In the genomic region with DNA sequence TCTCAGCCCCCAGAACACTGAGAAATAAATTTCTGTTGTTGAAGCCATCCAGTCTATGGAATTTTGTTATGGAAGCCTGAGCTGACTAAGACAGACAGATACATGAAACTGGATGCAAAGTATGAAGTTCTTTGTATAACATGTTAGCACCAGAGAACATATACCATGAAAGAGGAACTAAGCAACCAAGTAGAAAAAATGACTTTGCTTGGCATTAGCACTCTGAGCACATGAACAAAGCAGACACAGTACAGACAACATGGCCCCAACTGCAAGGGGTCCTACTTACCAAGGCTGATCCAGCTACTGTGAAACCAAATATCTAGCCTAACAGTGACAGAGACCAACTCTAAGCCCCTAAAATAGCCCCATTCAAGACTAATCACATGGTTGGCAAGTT, we compare ENCODE assay signal across 24 cellular contexts. TPM values are rescaled to one million over a fixed set of nuclear protein-coding genes. Genes with fewer than 3 reads are reported as not detected.
DNase-seq lines count a peak whose midpoint lies in the region; ATAC-seq and TF ChIP-seq lines count a peak whose summit lies in the region.
"Had no signal": no experiment of that assay in that cellular context is flagged by ENCODE, and none has a peak within 500 bp of the region (broad histone marks: within the 10 kb centered on the region; RNA-seq: fewer than 3 reads in every experiment).

No MANE protein-coding gene starts in this region.

- H3K27me3 Mint-ChIP-seq in naive B cell = no peaks in the 10 kb centered on the region
- H3K27me3 Mint-ChIP-seq: activated CD8-positive, alpha-beta memory T cell treated with anti-CD3 and anti-CD28 coated beads, Interleukin-2, amount 10 ng/mL, durations not matched to agents 7 days and 5 days; IgD-negative memory B cell; T-helper 17 cell; type B pancreatic cell had no signal

- no peaks in the 10 kb centered on the region for H3K9me3 ChIP-seq in lower lobe of right lung

- H3K4me3 ChIP-seq in lower lobe of right lung = no peak overlapping the region
- H3K4me3 ChIP-seq: hepatocyte had no signal

- no peak for TF ChIP-seq CTCF in lower lobe of right lung (IDR thresholded peaks at IDR 0.05)

- H3K4me1 Mint-ChIP-seq in naive B cell = peaks cover 38 to 59% (median 47%) of the 10 kb centered on the region in 3 donors
- H3K4me1 Mint-ChIP-seq: activated CD8-positive, alpha-beta memory T cell treated with anti-CD3 and anti-CD28 coated beads, Interleukin-2, amount 10 ng/mL, durations not matched to agents 7 days and 5 days had no signal

- DNase-seq in naive B cell (no peak), lower lobe of right lung (no peak), SHP77 treated with DMSO at 0.1 percent for 48 hours (lab: John Stamatoyannopoulos, UW) (no peak), globus pallidus (ENCODE audit: low spot score) (no peak), NCI-H748 (lab: John Stamatoyannopoulos, UW; ENCODE audit: unreplicated experiment) (no peak)
- DNase-seq: activated CD4-positive, CD25-positive, alpha-beta regulatory T cell; activated CD8-positive, alpha-beta memory T cell treated with anti-CD3 and anti-CD28 coated beads, Interleukin-2, amount 10 ng/mL, durations not matched to agents 7 days and 5 days; activated effector memory CD4-positive, alpha-beta T cell treated with Interleukin-2 at 50 U/mL for 16 hours; amniotic stem cell; central memory CD4-positive, alpha-beta T cell; effector memory CD4-positive, alpha-beta T cell; GF-D8; HFFc6; NCI-H1092 treated with DMSO at 0.1 percent for 48 hours; NCI-H2171; stimulated activated naive CD4-positive, alpha-beta T cell treated with Interleukin-2 at 50 U/mL for 16 hours; T-helper 17 cell had no signal

- peaks cover 9% of the 10 kb centered on the region for H3K4me1 ChIP-seq in lower lobe of right lung

- no peaks in the 10 kb centered on the region for H3K36me3 ChIP-seq in lower lobe of right lung

- intact Hi-C loops in lower lobe of right lung (cut with DNase I) = no loop called here

- H3K9me3 Mint-ChIP-seq in naive B cell = peaks cover 0 to 2% (median 0%) of the 10 kb centered on the region in 7 donors
- H3K9me3 Mint-ChIP-seq: neural crest cell had no signal

- no peak overlapping the region for H3K27ac ChIP-seq in lower lobe of right lung
- H3K27ac ChIP-seq: hepatocyte had no signal

- ATAC-seq in GM18867 (IDR thresholded peaks at IDR 0.05; ENCODE audit: unreplicated experiment) (peak; percentile 87), GM21786 (IDR thresholded peaks at IDR 0.05; ENCODE audit: unreplicated experiment) (peak; percentile 69), HG03196 (IDR thresholded peaks at IDR 0.05; ENCODE audit: unreplicated experiment) (peak; percentile 51), naive B cell (ENCODE audit: low read depth in 2 of 2) (peak; percentile 64 to 71), lower lobe of right lung (no peak)
- ATAC-seq: activated CD8-positive, alpha-beta memory T cell treated with anti-CD3 and anti-CD28 coated beads, Interleukin-2, amount 10 ng/mL, durations not matched to agents 7 days and 5 days; T-helper 17 cell had no signal

- no peak overlapping the region for H3K4me3 Mint-ChIP-seq in naive B cell
- H3K4me3 Mint-ChIP-seq: activated CD8-positive, alpha-beta memory T cell treated with anti-CD3 and anti-CD28 coated beads, Interleukin-2, amount 10 ng/mL, durations not matched to agents 7 days and 5 days; HFFc6; IgD-negative memory B cell; neural crest cell; T-helper 17 cell; type B pancreatic cell had no signal

- peak overlapping the region in 2 of 6 donors; percentile 11 to 35 for H3K27ac Mint-ChIP-seq in naive B cell
- H3K27ac Mint-ChIP-seq: activated CD8-positive, alpha-beta memory T cell treated with anti-CD3 and anti-CD28 coated beads, Interleukin-2, amount 10 ng/mL, durations not matched to agents 7 days and 5 days; HFFc6; IgD-negative memory B cell; T-helper 17 cell; type B pancreatic cell had no signal

- H3K36me3 Mint-ChIP-seq in naive B cell = peaks cover 0 to 15% of the 10 kb centered on the region in 2 donors

- no peaks in the 10 kb centered on the region for H3K27me3 ChIP-seq in lower lobe of right lung (ENCODE audit: low read depth)
- H3K27me3 ChIP-seq: hepatocyte had no signal

RNA-seq across cellular contexts. Expression of a gene that starts 13.8 kb away (rescaled TPM):
- 10 to 100 TPM; 32.4 to 66.9 (median 59.4) TPM for polyA plus RNA-seq in naive B cell (ENCODE audit: low read depth in 6 of 6)
- total RNA-seq in lower lobe of right lung = 70.2 TPM

RNA-seq across cellular contexts. Expression of a gene that starts 13.9 kb away (rescaled TPM):
- 10 to 100 TPM; 30.5 to 43.5 (median 37.4) TPM for polyA plus RNA-seq in naive B cell (ENCODE audit: low read depth in 6 of 6)
- 36.9 TPM for total RNA-seq in lower lobe of right lung

Comparison
In these comparisons a context has a peak if more than half of its experiments do, and no peak if none do; other contexts are left out.
1. ATAC-seq: peak in GM18867 (single experiment), GM21786 (single experiment), HG03196 (single experiment) and naive B cell (2 of 2); none in lower lobe of right lung (0 of 2).